In genomic region chr19:30672926-30673325, GRCh38 we compare ENCODE assay signal across 30 cellular contexts.
"Had no signal": no experiment of that assay in that cellular context is flagged by ENCODE, and none has a peak within 500 bp of the region (broad histone marks: within the 10 kb centered on the region; RNA-seq: fewer than 3 reads in every experiment).

No MANE protein-coding gene starts in this region.

- H3K27me3 ChIP-seq: brain microvascular endothelial cell had no signal

- H3K27ac ChIP-seq: brain microvascular endothelial cell, epithelial cell of prostate, esophagus squamous epithelium, gastroesophageal sphincter, VCaP had no signal

- DNase-seq: activated CD4-positive, alpha-beta memory T cell treated with anti-CD3 and anti-CD28 coated beads, Interleukin-2, amount 10 ng/mL, durations not matched to agents 7 days and 5 days; activated CD4-positive, alpha-beta T cell treated with anti-CD3 and anti-CD28 coated beads for 1 hour; activated CD4-positive, alpha-beta T cell treated with anti-CD3 and anti-CD28 coated beads for 4 hours; activated CD4-positive, alpha-beta T cell treated with anti-CD3 and anti-CD28 coated beads, Interleukin-2, amount 10 ng/mL, durations not matched to agents 7 days and 5 days; activated CD4-positive, alpha-beta T cell treated with anti-CD3 and anti-CD28 coated beads, Interleukin-2, amount 50 U/mL, for 4 hours; activated CD8-positive, alpha-beta memory T cell treated with anti-CD3 and anti-CD28 coated beads, Interleukin-2, amount 50 U/mL, for 48 hours; activated gamma-delta T cell; activated naive CD4-positive, alpha-beta T cell; activated naive CD4-positive, alpha-beta T cell treated with anti-CD3 and anti-CD28 coated beads, Interleukin-2, amount 10 ng/mL, durations not matched to agents 7 days and 5 days; activated T-cell treated with anti-CD3 and anti-CD28 coated beads for 4 hours; activated T-cell treated with anti-CD3 and anti-CD28 coated beads, Interleukin-2, amount 50 U/mL, for 24 hours; activated T-cell treated with anti-CD3 and anti-CD28 coated beads, Interleukin-2, amount 50 U/mL, for 72 hours; amniotic stem cell; anterior cingulate cortex; brain microvascular endothelial cell; cortex of kidney; dermis blood vessel endothelial cell; effector CD4-positive, alpha-beta T cell; effector memory CD8-positive, alpha-beta T cell; esophagus squamous epithelium; foreskin melanocyte; T-helper 2 cell had no signal

- FAIRE-seq: astrocyte, bronchial epithelial cell, endometrium, endothelial cell of umbilical vein had no signal

- ATAC-seq: activated T-cell treated with anti-CD3 and anti-CD28 coated beads, Interleukin-2, amount 50 U/mL, for 72 hours; effector memory CD8-positive, alpha-beta T cell; gastroesophageal sphincter; WTC11 had no signal

- H3K4me3 ChIP-seq: esophagus squamous epithelium, gastroesophageal sphincter had no signal

- H3K9me3 ChIP-seq: esophagus squamous epithelium, gastroesophageal sphincter had no signal

- H3K36me3 ChIP-seq: brain microvascular endothelial cell, esophagus squamous epithelium, gastroesophageal sphincter had no signal
